In genomic region chr15:67178569-67179210, GRCh38 we compare ENCODE assay signal across 11 cellular contexts.
DNase-seq lines count a peak whose midpoint lies in the region; ATAC-seq and TF ChIP-seq lines count a peak whose summit lies in the region.
"Had no signal": no experiment of that assay in that cellular context is flagged by ENCODE, and none has a peak within 500 bp of the region (broad histone marks: within the 10 kb centered on the region; RNA-seq: fewer than 3 reads in every experiment).

No MANE protein-coding gene starts in this region.

- intact Hi-C loops in upper lobe of right lung (cut with DNase I): no loop called here

- H3K27ac Mint-ChIP-seq in activated CD4-positive, alpha-beta T cell treated with anti-CD3 and anti-CD28 coated beads, Interleukin-2, amount 10 ng/mL, durations not matched to agents 7 days and 5 days: peak overlapping the region; percentile 32
- H3K27ac Mint-ChIP-seq: activated naive CD4-positive, alpha-beta T cell treated with anti-CD3 and anti-CD28 coated beads, Interleukin-2, amount 50 U/mL, for 24 hours had no signal

- no peaks in the 10 kb centered on the region for H3K9me3 Mint-ChIP-seq in activated CD4-positive, alpha-beta T cell treated with anti-CD3 and anti-CD28 coated beads, Interleukin-2, amount 10 ng/mL, durations not matched to agents 7 days and 5 days
- H3K9me3 Mint-ChIP-seq: activated naive CD4-positive, alpha-beta T cell treated with anti-CD3 and anti-CD28 coated beads, Interleukin-2, amount 50 U/mL, for 24 hours had no signal

- H3K36me3 ChIP-seq in brain microvascular endothelial cell (replicated peaks): peaks cover 91% of the 10 kb centered on the region
- peaks cover 1% of the 10 kb centered on the region for H3K36me3 ChIP-seq in kidney epithelial cell (ENCODE audit: control insufficient read depth, insufficient read depth, low read length)
- H3K36me3 ChIP-seq in upper lobe of right lung: peaks cover 7% of the 10 kb centered on the region

- peaks cover 41% of the 10 kb centered on the region for H3K4me1 ChIP-seq in upper lobe of right lung

- H3K4me3 Mint-ChIP-seq in activated CD4-positive, alpha-beta T cell treated with anti-CD3 and anti-CD28 coated beads, Interleukin-2, amount 10 ng/mL, durations not matched to agents 7 days and 5 days: no peak overlapping the region
- H3K4me3 Mint-ChIP-seq: activated naive CD4-positive, alpha-beta T cell treated with anti-CD3 and anti-CD28 coated beads, Interleukin-2, amount 50 U/mL, for 24 hours had no signal

- H3K27ac ChIP-seq in brain microvascular endothelial cell (peak overlapping the region; percentile 99), upper lobe of right lung (peak overlapping the region; percentile 47)

- POLR2A ChIA-PET in activated CD4-positive, alpha-beta T cell treated with anti-CD3 and anti-CD28 coated beads, Interleukin-2, amount 10 ng/mL, durations not matched to agents 7 days and 5 days (lab: Charles Lee): no interaction called here

- in situ Hi-C loops in brain microvascular endothelial cell (cut with HindIII; ENCODE audit: low pct_ligation_motif_present, low sequenced_read_pairs): no loop called here

- H3K4me3 ChIP-seq in brain microvascular endothelial cell (ENCODE audit: low read depth, low read length): no peak overlapping the region
- H3K4me3 ChIP-seq in kidney epithelial cell (ENCODE audit: low read depth, low read length): no peak overlapping the region
- H3K4me3 ChIP-seq in upper lobe of right lung: no peak overlapping the region

- no peaks in the 10 kb centered on the region for H3K27me3 ChIP-seq in brain microvascular endothelial cell (replicated peaks)
- no peaks in the 10 kb centered on the region for H3K27me3 ChIP-seq in kidney epithelial cell (ENCODE audit: control insufficient read depth, insufficient read depth, low read length)
- no peaks in the 10 kb centered on the region for H3K27me3 ChIP-seq in upper lobe of right lung

- H3K36me3 Mint-ChIP-seq in activated CD4-positive, alpha-beta T cell treated with anti-CD3 and anti-CD28 coated beads, Interleukin-2, amount 10 ng/mL, durations not matched to agents 7 days and 5 days (ENCODE audit: low read depth): peaks cover 63% of the 10 kb centered on the region

- no peaks in the 10 kb centered on the region for H3K9me3 ChIP-seq in upper lobe of right lung

- ATAC-seq in upper lobe of right lung (peak; percentile 69), HG02678 (IDR thresholded peaks at IDR 0.05; ENCODE audit: unreplicated experiment) (no peak), GM18498 (IDR thresholded peaks at IDR 0.05; ENCODE audit: unreplicated experiment) (no peak)
- ATAC-seq: left colon had no signal

- peaks cover 41% of the 10 kb centered on the region for H3K4me1 Mint-ChIP-seq in activated CD4-positive, alpha-beta T cell treated with anti-CD3 and anti-CD28 coated beads, Interleukin-2, amount 10 ng/mL, durations not matched to agents 7 days and 5 days

- no peaks in the 10 kb centered on the region for H3K27me3 Mint-ChIP-seq in activated CD4-positive, alpha-beta T cell treated with anti-CD3 and anti-CD28 coated beads, Interleukin-2, amount 10 ng/mL, durations not matched to agents 7 days and 5 days
- H3K27me3 Mint-ChIP-seq: activated naive CD4-positive, alpha-beta T cell treated with anti-CD3 and anti-CD28 coated beads, Interleukin-2, amount 50 U/mL, for 24 hours had no signal

- TF ChIP-seq CTCF in brain microvascular endothelial cell (IDR thresholded peaks at IDR 0.05; ENCODE audit: low read depth, low read length, missing control alignments): no peak
- TF ChIP-seq CTCF in kidney epithelial cell (IDR thresholded peaks at IDR 0.05; ENCODE audit: insufficient read depth, low read length, poor library complexity, severe bottlenecking): no peak
- no peak for TF ChIP-seq CTCF in upper lobe of right lung (IDR thresholded peaks at IDR 0.05)

- no peak for DNase-seq in activated CD4-positive, alpha-beta T cell treated with anti-CD3 and anti-CD28 coated beads, Interleukin-2, amount 10 ng/mL, durations not matched to agents 7 days and 5 days
- no peak for DNase-seq in activated CD4-positive, alpha-beta T cell treated with anti-CD3 and anti-CD28 coated beads, Interleukin-2, amount 50 U/mL, for 1 hour
- DNase-seq in brain microvascular endothelial cell (peak; percentile 98), kidney epithelial cell (ENCODE audit: low read depth) (peak; percentile 91), upper lobe of right lung (no peak), UCSD-AML1 (lab: John Stamatoyannopoulos, UW; ENCODE audit: unreplicated experiment) (no peak)
- DNase-seq: left colon, SHP77 had no signal

- CTCF ChIA-PET in activated CD4-positive, alpha-beta T cell treated with anti-CD3 and anti-CD28 coated beads, Interleukin-2, amount 10 ng/mL, durations not matched to agents 7 days and 5 days (lab: Charles Lee): interaction anchor here (0.6 to 1.2 kb wide), 3 partner anchors 23 to 232 kb away, joined by 3 to 4 read pairs (median 3); no protein-coding TSS in a partner anchor

Comparison
In these comparisons a context has a peak if more than half of its experiments do, and no peak if none do; other contexts are left out.
1. DNase-seq: peak in brain microvascular endothelial cell (single experiment) and kidney epithelial cell (single experiment); none in activated CD4-positive, alpha-beta T cell treated with anti-CD3 and anti-CD28 coated beads, Interleukin-2, amount 10 ng/mL, durations not matched to agents 7 days and 5 days (single experiment), activated CD4-positive, alpha-beta T cell treated with anti-CD3 and anti-CD28 coated beads, Interleukin-2, amount 50 U/mL, for 1 hour (single experiment), upper lobe of right lung (single experiment) and UCSD-AML1 (single experiment).